ENCODE assay signal across 25 cellular contexts in genomic region chrY:14905894-14906293, GRCh38.
"Had no signal": no experiment of that assay in that cellular context is flagged by ENCODE, and none has a peak within 500 bp of the region (broad histone marks: within the 10 kb centered on the region; RNA-seq: fewer than 3 reads in every experiment).

No MANE protein-coding gene starts in this region.

- ATAC-seq: effector memory CD8-positive, alpha-beta T cell; esophagus mucosa; gastrocnemius medialis; heart right ventricle; left cardiac atrium; left lung; left ventricle myocardium superior had no signal

- H3K4me1 ChIP-seq: colonic mucosa, esophagus squamous epithelium, gastrocnemius medialis, heart right ventricle, left lung had no signal

- H3K27me3 ChIP-seq: colonic mucosa, esophagus squamous epithelium, gastrocnemius medialis, heart right ventricle, left lung had no signal

- DNase-seq: cerebellar nuclear complex; colonic mucosa; cortex of kidney; effector CD8-positive, alpha-beta T cell; effector memory CD8-positive, alpha-beta T cell; endodermal cell; erythroblast; esophagus squamous epithelium; foreskin fibroblast; gastrocnemius medialis; glutamatergic neuron; head of caudate nucleus; heart right ventricle; hippocampal formation; left cardiac atrium; left lung; left ventricle myocardium superior; mammary epithelial cell; mesendoderm; midbrain had no signal

- H3K27ac ChIP-seq: colonic mucosa, esophagus squamous epithelium, gastrocnemius medialis, heart right ventricle, left lung had no signal

- H3K4me3 ChIP-seq: colonic mucosa, esophagus squamous epithelium, gastrocnemius medialis, heart right ventricle, left lung, lung had no signal

- FAIRE-seq: endometrium, islet of Langerhans, keratinocyte had no signal

- H3K36me3 ChIP-seq: colonic mucosa, esophagus squamous epithelium, gastrocnemius medialis, heart right ventricle, left lung had no signal

- H3K9me3 ChIP-seq: colonic mucosa, esophagus squamous epithelium, gastrocnemius medialis, heart right ventricle, left lung had no signal
